9 cellular contexts compared by ENCODE assay signal in genomic region chr1:10528066-10529014, GRCh38. TPM values are rescaled to one million over a fixed set of nuclear protein-coding genes. Genes with fewer than 3 reads are reported as not detected.
DNase-seq lines count a peak whose midpoint lies in the region; ATAC-seq and TF ChIP-seq lines count a peak whose summit lies in the region.
"Had no signal": no experiment of that assay in that cellular context is flagged by ENCODE, and none has a peak within 500 bp of the region (broad histone marks: within the 10 kb centered on the region; RNA-seq: fewer than 3 reads in every experiment).

No MANE protein-coding gene starts in this region.

- H3K4me2 ChIP-seq in SK-N-SH = peak overlapping the region; percentile 77

- peaks cover 0 to 4% of the 10 kb centered on the region in 2 experiments for H3K36me3 ChIP-seq in SK-N-SH (replicated peaks in 1 of 2; ENCODE audit: control insufficient read depth in 1 of 2, insufficient read depth in 2 of 2, low read length in 1 of 2)

- H3K27ac ChIP-seq in SK-N-SH (ENCODE audit: low read depth in 2 of 2, low read length in 1 of 2) = peak overlapping the region; percentile 22 to 88; a peak in 3 of 4 replicates

- TF ChIP-seq CTCF in SK-N-SH (IDR thresholded peaks at IDR 0.05) (no peak), fibroblast of the aortic adventitia (IDR thresholded peaks at IDR 0.05; ENCODE audit: insufficient read depth, low read length) (no peak)

- no peak for TF ChIP-seq RAD21 in SK-N-SH (IDR thresholded peaks at IDR 0.05; ENCODE audit: low read length)

- no peak overlapping the region for H2AFZ ChIP-seq in SK-N-SH (ENCODE audit: low read depth)

- no peaks in the 10 kb centered on the region for H3K27me3 ChIP-seq in SK-N-SH (ENCODE audit: insufficient read depth)

- POLR2A ChIA-PET in SK-N-SH (lab: Yijun Ruan, JAX) = no interaction called here

- peak; percentile 97 for DNase-seq in EL
- DNase-seq in SK-N-SH = no peak
- peak; percentile 90 for DNase-seq in fibroblast of the aortic adventitia (ENCODE audit: low read depth)
- DNase-seq in posterior vena cava (ENCODE audit: low spot score) = peak; percentile 85
- no peak for DNase-seq in HUDEP-2 (lab: John Stamatoyannopoulos, UW; ENCODE audit: unreplicated experiment in 76 of 76)
- no peak for DNase-seq in GOT3 (lab: John Stamatoyannopoulos, UW)
- no peak for DNase-seq in HuH-7.5 (ENCODE audit: low spot score)
- DNase-seq: stimulated activated CD4-positive, alpha-beta T cell treated with anti-CD3 and anti-CD28 coated beads, Interleukin-2, amount 100 ng/mL, for 24 hours had no signal

- H3F3A ChIP-seq in SK-N-SH (replicated peaks; ENCODE audit: insufficient read depth) = peaks cover 30% of the 10 kb centered on the region

- CTCF ChIA-PET in SK-N-SH (lab: Yijun Ruan, JAX) = interaction anchor here (0.6 to 3.0 kb wide), 10 partner anchors 8 to 414 kb away, joined by 3 to 10 read pairs (median 5); no protein-coding TSS in a partner anchor

- TF ChIP-seq EP300 in SK-N-SH (IDR thresholded peaks at IDR 0.05; ENCODE audit: borderline replicate concordance in 1 of 2, low read depth in 1 of 2, low read length in 1 of 2) = peak in 1 of 2 experiments; percentile 71; a peak in 1 of 4 replicates

- H3K9me3 ChIP-seq in SK-N-SH = no peaks in the 10 kb centered on the region

- WGBS in SK-N-SH (ENCODE audit: low lambda C conversion rate) = 24% methylated on average over 13 of the region's 13 CpGs

- no peaks in the 10 kb centered on the region; the same call in 1 of the 2 replicates for H4K20me1 ChIP-seq in SK-N-SH (ENCODE audit: insufficient read depth)

- no peak for ATAC-seq in HG03439 (IDR thresholded peaks at IDR 0.05; ENCODE audit: unreplicated experiment)

- peak overlapping the region; percentile 41 for H3K9ac ChIP-seq in SK-N-SH

- H3K4me3 ChIP-seq in SK-N-SH (ENCODE audit: low read depth in 2 of 2, low read length in 1 of 2) (peak overlapping the region in 1 of 2 experiments; percentile 52; a peak in 3 of 4 replicates), fibroblast of the aortic adventitia (ENCODE audit: low read depth, low read length) (peak overlapping the region; percentile 13)

- peaks cover 2 to 31% of the 10 kb centered on the region in 2 experiments; a peak in 3 of 4 replicates for H3K4me1 ChIP-seq in SK-N-SH (ENCODE audit: control insufficient read depth in 1 of 2, insufficient read depth in 2 of 2, low read depth in 1 of 2, low read length in 1 of 2)

- intact Hi-C loops in posterior vena cava (cut with DNase I) = no loop called here

- H3K79me2 ChIP-seq in SK-N-SH (ENCODE audit: insufficient read depth) = peaks cover 26% of the 10 kb centered on the region; the same call in 1 of the 2 replicates

- H3K9me2 ChIP-seq in SK-N-SH = no peaks in the 10 kb centered on the region

TF ChIP-seq in SK-N-SH, 30 proteins besides CTCF, POLR2A, EP300 and RAD21:
- TF ChIP-seq JUND (IDR thresholded peaks at IDR 0.05) = peak; percentile 83
- TF ChIP-seq TEAD4 (IDR thresholded peaks at IDR 0.05; ENCODE audit: borderline replicate concordance, insufficient read depth) = peak; percentile 65
- peak; percentile 70 for TF ChIP-seq TCF12 (IDR thresholded peaks at IDR 0.05)
- TF ChIP-seq RCOR1 (IDR thresholded peaks at IDR 0.05; ENCODE audit: low read length) = no peak
- TF ChIP-seq MEF2A (IDR thresholded peaks at IDR 0.05; ENCODE audit: borderline replicate concordance, low read depth) = 0 out of 2 replicates have a peak, but pooled peaks have one; percentile 35
- peak; percentile 35; the same call in 1 of the 2 replicates for TF ChIP-seq MAX (IDR thresholded peaks at IDR 0.05; ENCODE audit: low read depth)
- TF ChIP-seq, protein P1, sequence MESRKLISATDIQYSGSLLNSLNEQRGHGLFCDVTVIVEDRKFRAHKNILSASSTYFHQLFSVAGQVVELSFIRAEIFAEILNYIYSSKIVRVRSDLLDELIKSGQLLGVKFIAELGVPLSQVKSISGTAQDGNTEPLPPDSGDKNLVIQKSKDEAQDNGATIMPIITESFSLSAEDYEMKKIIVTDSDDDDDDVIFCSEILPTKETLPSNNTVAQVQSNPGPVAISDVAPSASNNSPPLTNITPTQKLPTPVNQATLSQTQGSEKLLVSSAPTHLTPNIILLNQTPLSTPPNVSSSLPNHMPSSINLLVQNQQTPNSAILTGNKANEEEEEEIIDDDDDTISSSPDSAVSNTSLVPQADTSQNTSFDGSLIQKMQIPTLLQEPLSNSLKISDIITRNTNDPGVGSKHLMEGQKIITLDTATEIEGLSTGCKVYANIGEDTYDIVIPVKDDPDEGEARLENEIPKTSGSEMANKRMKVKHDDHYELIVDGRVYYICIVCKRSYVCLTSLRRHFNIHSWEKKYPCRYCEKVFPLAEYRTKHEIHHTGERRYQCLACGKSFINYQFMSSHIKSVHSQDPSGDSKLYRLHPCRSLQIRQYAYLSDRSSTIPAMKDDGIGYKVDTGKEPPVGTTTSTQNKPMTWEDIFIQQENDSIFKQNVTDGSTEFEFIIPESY (IDR thresholded peaks at IDR 0.05; ENCODE audit: borderline replicate concordance, low read depth) = no peak
- peak; percentile 91 for TF ChIP-seq FOSL2 (IDR thresholded peaks at IDR 0.05; ENCODE audit: borderline replicate concordance, low read depth)
- TF ChIP-seq, protein P2, sequence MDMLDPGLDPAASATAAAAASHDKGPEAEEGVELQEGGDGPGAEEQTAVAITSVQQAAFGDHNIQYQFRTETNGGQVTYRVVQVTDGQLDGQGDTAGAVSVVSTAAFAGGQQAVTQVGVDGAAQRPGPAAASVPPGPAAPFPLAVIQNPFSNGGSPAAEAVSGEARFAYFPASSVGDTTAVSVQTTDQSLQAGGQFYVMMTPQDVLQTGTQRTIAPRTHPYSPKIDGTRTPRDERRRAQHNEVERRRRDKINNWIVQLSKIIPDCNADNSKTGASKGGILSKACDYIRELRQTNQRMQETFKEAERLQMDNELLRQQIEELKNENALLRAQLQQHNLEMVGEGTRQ (IDR thresholded peaks at IDR 0.05; ENCODE audit: borderline replicate concordance, low read depth, low read length) = no peak
- peak; percentile 87 for TF ChIP-seq PBX3 (IDR thresholded peaks at IDR 0.05)
- TF ChIP-seq RXRA (IDR thresholded peaks at IDR 0.05; ENCODE audit: borderline replicate concordance, low read depth) = no peak; the same call in 1 of the 2 replicates
- TF ChIP-seq NFIC (IDR thresholded peaks at IDR 0.05; ENCODE audit: borderline replicate concordance) = peak; percentile 81
- TF ChIP-seq FOXM1 (IDR thresholded peaks at IDR 0.05; ENCODE audit: low read depth) = no peak
- TF ChIP-seq SMC3 (IDR thresholded peaks at IDR 0.05; ENCODE audit: low read depth, low read length) = no peak

RNA-seq across cellular contexts. Expression of gene PEX14, which starts 53.6 kb away (rescaled TPM):
- polyA plus RNA-seq in SK-N-SH (2012; rRNA removed) = 17.8 and 36.2 TPM in 2 replicates
- polyA plus RNA-seq in SK-N-SH (2012; cell fraction: cytosol; rRNA removed) = 19.9 and 27.1 TPM in 2 replicates
- polyA plus RNA-seq in SK-N-SH (2012; cell fraction: nucleus; rRNA removed) = 34.1 and 35.2 TPM in 2 replicates
- total RNA-seq in fibroblast of the aortic adventitia (ENCODE audit: low replicate concordance) = 8.3 and 12.2 TPM in 2 replicates
- 10 to 100 TPM; 12.8 to 15.0 TPM for total RNA-seq in posterior vena cava

RNA-seq across cellular contexts. Expression of gene DFFA, which starts 56.0 kb away (rescaled TPM):
- polyA plus RNA-seq in SK-N-SH (2012; rRNA removed) = 42.3 and 54.4 TPM in 2 replicates
- 42.5 and 49.5 TPM in 2 replicates for polyA plus RNA-seq in SK-N-SH (2012; cell fraction: cytosol; rRNA removed)
- 23.5 and 24.9 TPM in 2 replicates for polyA plus RNA-seq in SK-N-SH (2012; cell fraction: nucleus; rRNA removed)
- total RNA-seq in fibroblast of the aortic adventitia (ENCODE audit: low replicate concordance) (23.1 and 36.6 TPM in 2 replicates), posterior vena cava (10 to 100 TPM; 21.5 to 24.4 TPM)

Comparison
In these comparisons a context has a peak if more than half of its experiments do, and no peak if none do; other contexts are left out.
1. DNase-seq: peak in EL (single experiment), fibroblast of the aortic adventitia (single experiment) and posterior vena cava (single experiment); none in SK-N-SH (single experiment), HUDEP-2 (0 of 76), GOT3 (single experiment) and HuH-7.5 (single experiment).